ENCODE assay signal across 1 cellular context in genomic region chr9:133119461-133120342, GRCh38.
TF ChIP-seq lines count a peak whose summit lies in the region.

No MANE protein-coding gene starts in this region.

TF ChIP-seq in GM23338, 12 proteins besides CTCF, POLR2A, EP300 and RAD21 (continued from another document):
- TF ChIP-seq ZNF462 (CRISPR knock-in tag; IDR thresholded peaks at IDR 0.05) = no peak
TF ChIP-seq in GM23338: peak in this region for 0.
